Comparison of ENCODE assay signal across 1 cellular context in the genomic region with DNA sequence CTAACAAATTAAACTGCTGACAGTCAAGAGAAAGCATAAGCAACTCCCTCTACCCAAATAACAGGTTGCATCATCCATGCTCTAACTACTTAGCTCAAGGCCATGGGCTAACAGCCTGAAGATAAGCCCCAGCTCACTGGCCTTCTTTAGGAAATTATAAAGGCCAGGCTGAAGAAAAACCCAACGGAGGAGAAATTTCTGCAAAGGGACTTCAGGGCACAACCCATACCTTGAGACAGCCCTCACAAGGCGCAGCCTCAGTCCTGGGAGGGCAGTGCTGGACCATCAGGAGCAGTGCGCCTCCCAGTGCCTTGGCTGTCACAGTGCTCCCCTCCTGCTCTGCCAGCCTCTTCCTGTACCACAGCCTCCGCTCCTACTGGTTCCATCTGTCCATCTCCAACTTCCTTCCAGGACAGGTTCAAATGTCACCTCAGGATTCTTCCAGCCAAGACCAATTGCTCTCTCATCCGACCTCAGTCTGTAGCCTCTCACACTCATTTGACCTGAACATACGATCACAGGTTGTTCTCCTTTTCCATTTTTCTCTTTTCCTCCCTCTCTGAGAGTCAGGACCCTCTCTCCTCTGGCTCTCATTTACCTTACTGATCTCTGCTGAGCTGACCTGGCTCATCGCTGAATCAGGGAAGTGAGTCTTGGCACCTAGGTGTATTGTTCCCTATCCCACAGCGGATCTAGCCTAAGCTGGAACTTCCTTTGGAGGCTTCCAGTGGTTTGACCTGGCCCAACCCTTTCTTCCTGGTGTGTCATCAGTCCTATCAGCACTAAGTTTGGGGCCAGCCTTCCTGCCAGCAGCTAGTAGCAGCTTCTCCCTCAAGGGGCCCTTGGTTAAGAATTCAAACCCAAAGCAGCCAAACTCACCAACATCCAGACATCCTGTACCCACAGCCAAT.
TF ChIP-seq lines count a peak whose summit lies in the region.

No MANE protein-coding gene starts in this region.

TF ChIP-seq in HepG2, 621 proteins besides CTCF, POLR2A, EP300 and RAD21 (continued from another document):
- TF ChIP-seq, protein P1, sequence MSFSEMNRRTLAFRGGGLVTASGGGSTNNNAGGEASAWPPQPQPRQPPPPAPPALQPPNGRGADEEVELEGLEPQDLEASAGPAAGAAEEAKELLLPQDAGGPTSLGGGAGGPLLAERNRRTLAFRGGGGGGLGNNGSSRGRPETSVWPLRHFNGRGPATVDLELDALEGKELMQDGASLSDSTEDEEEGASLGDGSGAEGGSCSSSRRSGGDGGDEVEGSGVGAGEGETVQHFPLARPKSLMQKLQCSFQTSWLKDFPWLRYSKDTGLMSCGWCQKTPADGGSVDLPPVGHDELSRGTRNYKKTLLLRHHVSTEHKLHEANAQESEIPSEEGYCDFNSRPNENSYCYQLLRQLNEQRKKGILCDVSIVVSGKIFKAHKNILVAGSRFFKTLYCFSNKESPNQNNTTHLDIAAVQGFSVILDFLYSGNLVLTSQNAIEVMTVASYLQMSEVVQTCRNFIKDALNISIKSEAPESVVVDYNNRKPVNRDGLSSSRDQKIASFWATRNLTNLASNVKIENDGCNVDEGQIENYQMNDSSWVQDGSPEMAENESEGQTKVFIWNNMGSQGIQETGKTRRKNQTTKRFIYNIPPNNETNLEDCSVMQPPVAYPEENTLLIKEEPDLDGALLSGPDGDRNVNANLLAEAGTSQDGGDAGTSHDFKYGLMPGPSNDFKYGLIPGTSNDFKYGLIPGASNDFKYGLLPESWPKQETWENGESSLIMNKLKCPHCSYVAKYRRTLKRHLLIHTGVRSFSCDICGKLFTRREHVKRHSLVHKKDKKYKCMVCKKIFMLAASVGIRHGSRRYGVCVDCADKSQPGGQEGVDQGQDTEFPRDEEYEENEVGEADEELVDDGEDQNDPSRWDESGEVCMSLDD (CRISPR knock-in tag; IDR thresholded peaks at IDR 0.05; ENCODE audit: borderline replicate concordance) = no peak
- TF ChIP-seq ZFP37 (CRISPR knock-in tag; IDR thresholded peaks at IDR 0.05; ENCODE audit: borderline replicate concordance) = no peak
- TF ChIP-seq, protein P2, sequence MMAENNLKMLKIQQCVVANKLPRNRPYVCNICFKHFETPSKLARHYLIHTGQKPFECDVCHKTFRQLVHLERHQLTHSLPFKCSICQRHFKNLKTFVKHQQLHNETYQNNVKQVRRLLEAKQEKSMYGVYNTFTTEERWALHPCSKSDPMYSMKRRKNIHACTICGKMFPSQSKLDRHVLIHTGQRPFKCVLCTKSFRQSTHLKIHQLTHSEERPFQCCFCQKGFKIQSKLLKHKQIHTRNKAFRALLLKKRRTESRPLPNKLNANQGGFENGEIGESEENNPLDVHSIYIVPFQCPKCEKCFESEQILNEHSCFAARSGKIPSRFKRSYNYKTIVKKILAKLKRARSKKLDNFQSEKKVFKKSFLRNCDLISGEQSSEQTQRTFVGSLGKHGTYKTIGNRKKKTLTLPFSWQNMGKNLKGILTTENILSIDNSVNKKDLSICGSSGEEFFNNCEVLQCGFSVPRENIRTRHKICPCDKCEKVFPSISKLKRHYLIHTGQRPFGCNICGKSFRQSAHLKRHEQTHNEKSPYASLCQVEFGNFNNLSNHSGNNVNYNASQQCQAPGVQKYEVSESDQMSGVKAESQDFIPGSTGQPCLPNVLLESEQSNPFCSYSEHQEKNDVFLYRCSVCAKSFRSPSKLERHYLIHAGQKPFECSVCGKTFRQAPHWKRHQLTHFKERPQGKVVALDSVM (CRISPR knock-in tag; IDR thresholded peaks at IDR 0.05) = peak; percentile 88
- TF ChIP-seq GATA4 (IDR thresholded peaks at IDR 0.05; ENCODE audit: borderline replicate concordance, low read depth) = 0 out of 2 replicates have a peak, but pooled peaks have one; percentile 41
- TF ChIP-seq, protein P3, sequence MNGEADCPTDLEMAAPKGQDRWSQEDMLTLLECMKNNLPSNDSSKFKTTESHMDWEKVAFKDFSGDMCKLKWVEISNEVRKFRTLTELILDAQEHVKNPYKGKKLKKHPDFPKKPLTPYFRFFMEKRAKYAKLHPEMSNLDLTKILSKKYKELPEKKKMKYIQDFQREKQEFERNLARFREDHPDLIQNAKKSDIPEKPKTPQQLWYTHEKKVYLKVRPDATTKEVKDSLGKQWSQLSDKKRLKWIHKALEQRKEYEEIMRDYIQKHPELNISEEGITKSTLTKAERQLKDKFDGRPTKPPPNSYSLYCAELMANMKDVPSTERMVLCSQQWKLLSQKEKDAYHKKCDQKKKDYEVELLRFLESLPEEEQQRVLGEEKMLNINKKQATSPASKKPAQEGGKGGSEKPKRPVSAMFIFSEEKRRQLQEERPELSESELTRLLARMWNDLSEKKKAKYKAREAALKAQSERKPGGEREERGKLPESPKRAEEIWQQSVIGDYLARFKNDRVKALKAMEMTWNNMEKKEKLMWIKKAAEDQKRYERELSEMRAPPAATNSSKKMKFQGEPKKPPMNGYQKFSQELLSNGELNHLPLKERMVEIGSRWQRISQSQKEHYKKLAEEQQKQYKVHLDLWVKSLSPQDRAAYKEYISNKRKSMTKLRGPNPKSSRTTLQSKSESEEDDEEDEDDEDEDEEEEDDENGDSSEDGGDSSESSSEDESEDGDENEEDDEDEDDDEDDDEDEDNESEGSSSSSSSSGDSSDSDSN (CRISPR knock-in tag; IDR thresholded peaks at IDR 0.05) = peak; percentile 25; the same call in 1 of the 2 replicates
- peak; percentile 53; the same call in 1 of the 2 replicates for TF ChIP-seq HOXA3 (CRISPR knock-in tag; IDR thresholded peaks at IDR 0.05)
- TF ChIP-seq, protein P4, sequence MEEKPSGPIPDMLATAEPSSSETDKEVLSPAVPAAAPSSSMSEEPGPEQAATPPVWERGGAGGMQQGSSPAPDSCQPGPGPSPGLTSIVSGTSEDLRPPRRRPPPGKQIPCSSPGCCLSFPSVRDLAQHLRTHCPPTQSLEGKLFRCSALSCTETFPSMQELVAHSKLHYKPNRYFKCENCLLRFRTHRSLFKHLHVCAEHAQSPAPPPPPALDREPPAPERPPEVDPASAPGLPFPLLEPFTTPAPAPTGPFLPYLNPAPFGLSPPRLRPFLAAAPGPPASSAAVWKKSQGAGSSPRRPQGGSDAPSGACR (CRISPR knock-in tag; IDR thresholded peaks at IDR 0.05) = no peak
- TF ChIP-seq, protein P5, sequence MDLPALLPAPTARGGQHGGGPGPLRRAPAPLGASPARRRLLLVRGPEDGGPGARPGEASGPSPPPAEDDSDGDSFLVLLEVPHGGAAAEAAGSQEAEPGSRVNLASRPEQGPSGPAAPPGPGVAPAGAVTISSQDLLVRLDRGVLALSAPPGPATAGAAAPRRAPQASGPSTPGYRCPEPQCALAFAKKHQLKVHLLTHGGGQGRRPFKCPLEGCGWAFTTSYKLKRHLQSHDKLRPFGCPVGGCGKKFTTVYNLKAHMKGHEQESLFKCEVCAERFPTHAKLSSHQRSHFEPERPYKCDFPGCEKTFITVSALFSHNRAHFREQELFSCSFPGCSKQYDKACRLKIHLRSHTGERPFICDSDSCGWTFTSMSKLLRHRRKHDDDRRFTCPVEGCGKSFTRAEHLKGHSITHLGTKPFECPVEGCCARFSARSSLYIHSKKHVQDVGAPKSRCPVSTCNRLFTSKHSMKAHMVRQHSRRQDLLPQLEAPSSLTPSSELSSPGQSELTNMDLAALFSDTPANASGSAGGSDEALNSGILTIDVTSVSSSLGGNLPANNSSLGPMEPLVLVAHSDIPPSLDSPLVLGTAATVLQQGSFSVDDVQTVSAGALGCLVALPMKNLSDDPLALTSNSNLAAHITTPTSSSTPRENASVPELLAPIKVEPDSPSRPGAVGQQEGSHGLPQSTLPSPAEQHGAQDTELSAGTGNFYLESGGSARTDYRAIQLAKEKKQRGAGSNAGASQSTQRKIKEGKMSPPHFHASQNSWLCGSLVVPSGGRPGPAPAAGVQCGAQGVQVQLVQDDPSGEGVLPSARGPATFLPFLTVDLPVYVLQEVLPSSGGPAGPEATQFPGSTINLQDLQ (CRISPR knock-in tag; IDR thresholded peaks at IDR 0.05) = no peak
- no peak for TF ChIP-seq ZNF510 (CRISPR knock-in tag; IDR thresholded peaks at IDR 0.05; ENCODE audit: low read depth)
- TF ChIP-seq SNAI1 (CRISPR knock-in tag; IDR thresholded peaks at IDR 0.05; ENCODE audit: borderline replicate concordance) = peak; percentile 83
- TF ChIP-seq KDM5B (CRISPR knock-in tag; IDR thresholded peaks at IDR 0.05; ENCODE audit: borderline replicate concordance) = peak; percentile 87
- TF ChIP-seq, protein P6, sequence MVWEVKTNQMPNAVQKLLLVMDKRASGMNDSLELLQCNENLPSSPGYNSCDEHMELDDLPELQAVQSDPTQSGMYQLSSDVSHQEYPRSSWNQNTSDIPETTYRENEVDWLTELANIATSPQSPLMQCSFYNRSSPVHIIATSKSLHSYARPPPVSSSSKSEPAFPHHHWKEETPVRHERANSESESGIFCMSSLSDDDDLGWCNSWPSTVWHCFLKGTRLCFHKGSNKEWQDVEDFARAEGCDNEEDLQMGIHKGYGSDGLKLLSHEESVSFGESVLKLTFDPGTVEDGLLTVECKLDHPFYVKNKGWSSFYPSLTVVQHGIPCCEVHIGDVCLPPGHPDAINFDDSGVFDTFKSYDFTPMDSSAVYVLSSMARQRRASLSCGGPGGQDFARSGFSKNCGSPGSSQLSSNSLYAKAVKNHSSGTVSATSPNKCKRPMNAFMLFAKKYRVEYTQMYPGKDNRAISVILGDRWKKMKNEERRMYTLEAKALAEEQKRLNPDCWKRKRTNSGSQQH (CRISPR knock-in tag; IDR thresholded peaks at IDR 0.05; ENCODE audit: low read depth) = peak; percentile 8; the same call in 1 of the 2 replicates
- peak; percentile 61; the same call in 1 of the 2 replicates for TF ChIP-seq SP140L (CRISPR knock-in tag; IDR thresholded peaks at IDR 0.05; ENCODE audit: borderline replicate concordance)
- TF ChIP-seq PHF20 (CRISPR knock-in tag; IDR thresholded peaks at IDR 0.05) = peak; percentile 29; the same call in 1 of the 2 replicates
- TF ChIP-seq RCOR2 (CRISPR knock-in tag; IDR thresholded peaks at IDR 0.05) = 0 out of 2 replicates have a peak, but pooled peaks have one; percentile 23
- no peak; the same call in 1 of the 2 replicates for TF ChIP-seq ZNF776 (CRISPR knock-in tag; IDR thresholded peaks at IDR 0.05)
- TF ChIP-seq, protein P7, sequence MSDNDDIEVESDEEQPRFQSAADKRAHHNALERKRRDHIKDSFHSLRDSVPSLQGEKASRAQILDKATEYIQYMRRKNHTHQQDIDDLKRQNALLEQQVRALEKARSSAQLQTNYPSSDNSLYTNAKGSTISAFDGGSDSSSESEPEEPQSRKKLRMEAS (IDR thresholded peaks at IDR 0.05) = peak; percentile 6; the same call in 1 of the 2 replicates
- TF ChIP-seq BCL6 (CRISPR knock-in tag; IDR thresholded peaks at IDR 0.05) = peak; percentile 87
- peak; percentile 47; the same call in 1 of the 2 replicates for TF ChIP-seq YEATS4 (CRISPR knock-in tag; IDR thresholded peaks at IDR 0.05; ENCODE audit: borderline replicate concordance)
- TF ChIP-seq ZFX (CRISPR knock-in tag; IDR thresholded peaks at IDR 0.05; ENCODE audit: low read depth) = peak; percentile 32; the same call in 1 of the 2 replicates
- peak; percentile 5 for TF ChIP-seq TEAD3 (CRISPR knock-in tag; optimal IDR thresholded peaks at IDR 0.05; ENCODE audit: borderline replicate concordance)
- TF ChIP-seq FOXC1 (CRISPR knock-in tag; IDR thresholded peaks at IDR 0.05; ENCODE audit: borderline replicate concordance) = no peak; the same call in none of the 2 replicates
- TF ChIP-seq, protein P8, sequence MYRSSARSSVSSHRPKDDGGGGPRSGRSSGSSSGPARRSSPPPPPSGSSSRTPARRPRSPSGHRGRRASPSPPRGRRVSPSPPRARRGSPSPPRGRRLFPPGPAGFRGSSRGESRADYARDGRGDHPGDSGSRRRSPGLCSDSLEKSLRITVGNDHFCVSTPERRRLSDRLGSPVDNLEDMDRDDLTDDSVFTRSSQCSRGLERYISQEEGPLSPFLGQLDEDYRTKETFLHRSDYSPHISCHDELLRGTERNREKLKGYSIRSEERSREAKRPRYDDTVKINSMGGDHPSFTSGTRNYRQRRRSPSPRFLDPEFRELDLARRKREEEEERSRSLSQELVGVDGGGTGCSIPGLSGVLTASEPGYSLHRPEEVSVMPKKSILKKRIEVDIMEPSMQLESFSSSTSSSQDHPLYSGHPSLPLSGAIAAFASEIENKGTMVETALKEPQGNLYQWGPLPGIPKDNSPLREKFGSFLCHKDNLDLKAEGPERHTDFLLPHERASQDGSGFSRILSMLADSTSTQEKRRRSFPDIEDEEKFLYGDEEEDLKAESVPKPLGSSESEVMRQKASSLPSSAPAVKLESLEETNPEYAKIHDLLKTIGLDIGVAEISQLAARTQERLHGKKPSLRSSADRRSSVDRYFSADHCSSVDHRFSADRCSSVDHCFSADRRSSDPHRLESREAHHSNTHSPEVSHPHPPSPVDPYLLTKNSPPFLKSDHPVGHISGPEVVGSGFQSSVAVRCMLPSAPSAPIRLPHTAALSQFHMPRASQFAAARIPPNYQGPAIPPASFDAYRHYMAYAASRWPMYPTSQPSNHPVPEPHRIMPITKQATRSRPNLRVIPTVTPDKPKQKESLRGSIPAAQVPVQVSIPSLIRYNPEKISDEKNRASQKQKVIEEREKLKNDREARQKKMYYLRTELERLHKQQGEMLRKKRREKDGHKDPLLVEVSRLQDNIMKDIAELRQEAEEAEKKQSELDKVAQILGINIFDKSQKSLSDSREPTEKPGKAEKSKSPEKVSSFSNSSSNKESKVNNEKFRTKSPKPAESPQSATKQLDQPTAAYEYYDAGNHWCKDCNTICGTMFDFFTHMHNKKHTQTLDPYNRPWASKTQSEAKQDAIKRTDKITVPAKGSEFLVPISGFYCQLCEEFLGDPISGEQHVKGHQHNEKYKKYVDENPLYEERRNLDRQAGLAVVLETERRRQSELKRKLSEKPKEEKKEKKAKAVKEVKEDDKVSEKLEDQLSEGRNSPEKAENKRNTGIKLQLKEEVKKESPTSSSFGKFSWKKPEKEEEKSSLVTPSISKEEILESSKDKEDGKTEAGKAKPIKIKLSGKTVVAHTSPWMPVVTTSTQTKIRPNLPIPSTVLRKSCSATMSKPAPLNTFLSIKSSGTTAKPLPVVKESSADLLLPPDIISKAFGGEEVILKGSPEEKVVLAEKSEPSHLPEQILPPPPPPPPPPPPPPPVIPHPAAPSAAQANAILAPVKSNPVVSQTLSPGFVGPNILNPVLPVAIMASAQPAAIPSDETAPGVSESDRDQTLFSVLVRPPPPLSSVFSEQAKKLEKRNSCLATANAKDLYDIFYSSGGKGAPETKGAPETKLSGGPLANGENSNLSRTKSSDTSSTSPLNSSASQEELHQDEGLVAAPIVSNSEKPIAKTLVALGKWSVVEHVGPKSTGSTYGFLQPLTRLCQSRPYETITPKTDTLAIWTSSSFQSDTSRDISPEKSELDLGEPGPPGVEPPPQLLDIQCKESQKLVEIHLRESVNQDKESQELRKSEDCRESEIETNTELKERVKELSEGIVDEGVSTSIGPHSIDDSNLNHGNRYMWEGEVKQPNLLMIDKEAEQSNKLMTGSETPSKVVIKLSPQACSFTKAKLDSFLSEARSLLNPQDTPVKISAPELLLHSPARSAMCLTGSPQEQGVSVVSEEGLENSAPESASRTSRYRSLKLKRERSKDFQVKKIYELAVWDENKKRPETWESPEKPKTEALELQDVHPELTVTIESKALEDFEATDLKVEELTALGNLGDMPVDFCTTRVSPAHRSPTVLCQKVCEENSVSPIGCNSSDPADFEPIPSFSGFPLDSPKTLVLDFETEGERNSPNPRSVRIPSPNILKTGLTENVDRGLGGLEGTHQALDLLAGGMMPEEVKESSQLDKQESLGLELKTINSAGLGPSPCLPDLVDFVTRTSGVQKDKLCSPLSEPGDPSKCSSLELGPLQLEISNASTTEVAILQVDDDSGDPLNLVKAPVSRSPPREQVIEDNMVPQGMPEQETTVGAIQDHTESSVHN (CRISPR knock-in tag; IDR thresholded peaks at IDR 0.05) = peak; percentile 88; the same call in 1 of the 2 replicates
- TF ChIP-seq ZIK1 (CRISPR knock-in tag; IDR thresholded peaks at IDR 0.05; ENCODE audit: borderline replicate concordance, low read depth) = peak; percentile 66; the same call in 1 of the 2 replicates
- TF ChIP-seq ZSCAN9 (CRISPR knock-in tag; IDR thresholded peaks at IDR 0.05; ENCODE audit: borderline replicate concordance) = 0 out of 2 replicates have a peak, but pooled peaks have one; percentile 22
TF ChIP-seq in HepG2: peak in this region for 161.
